ENCODE assay signal across 28 cellular contexts in genomic region chr1:53272349-53272748, GRCh38. TPM values are rescaled to one million over a fixed set of nuclear protein-coding genes. Genes with fewer than 3 reads are reported as not detected.
DNase-seq lines count a peak whose midpoint lies in the region; ATAC-seq, FAIRE-seq and TF ChIP-seq lines count a peak whose summit lies in the region.
"Had no signal": no experiment of that assay in that cellular context is flagged by ENCODE, and none has a peak within 500 bp of the region (broad histone marks: within the 10 kb centered on the region; RNA-seq: fewer than 3 reads in every experiment).

No MANE protein-coding gene starts in this region.

- H3K36me3 Mint-ChIP-seq in natural killer cell treated with Interleukin-12 subunit alpha and Interleukin-12 subunit beta and Interleukin-15 and Interleukin-18, amount 100 ng/mL, for 72 hours = peaks cover 4% of the 10 kb centered on the region
- H3K36me3 Mint-ChIP-seq in natural killer cell = peaks cover 7% of the 10 kb centered on the region
- H3K36me3 Mint-ChIP-seq in activated naive CD8-positive, alpha-beta T cell treated with anti-CD3 and anti-CD28 coated beads, Interleukin-2, amount 50 U/mL, for 24 hours (ENCODE audit: low read depth) = peaks cover 46% of the 10 kb centered on the region

- no peak overlapping the region for H2BK12ac ChIP-seq in trophoblast cell (ENCODE audit: low read length)

- intact Hi-C loops in natural killer cell (cut with micrococcal nuclease) = no loop called here
- intact Hi-C loops in uterus (cut with DNase I; ENCODE audit: low total_unique reads) = no loop called here

- peaks cover 4% of the 10 kb centered on the region for H3K79me1 ChIP-seq in trophoblast cell (ENCODE audit: low read length)

- no peak overlapping the region for H2AFZ ChIP-seq in trophoblast cell (ENCODE audit: insufficient read depth, low read length, poor library complexity)

- peaks cover 11% of the 10 kb centered on the region for H3K9me3 ChIP-seq in trophoblast cell (ENCODE audit: insufficient read depth, low read depth, low read length)
- no peaks in the 10 kb centered on the region for H3K9me3 ChIP-seq in suprapubic skin
- no peaks in the 10 kb centered on the region for H3K9me3 ChIP-seq in uterus
- H3K9me3 ChIP-seq: Caco-2, HAP-1, MG63 had no signal

- H3K4me2 ChIP-seq in trophoblast cell (ENCODE audit: low read length) = no peak overlapping the region

- no peaks in the 10 kb centered on the region for H3K9me3 Mint-ChIP-seq in natural killer cell treated with Interleukin-12 subunit alpha and Interleukin-12 subunit beta and Interleukin-15 and Interleukin-18, amount 100 ng/mL, for 72 hours
- H3K9me3 Mint-ChIP-seq in natural killer cell = no peaks in the 10 kb centered on the region
- no peaks in the 10 kb centered on the region for H3K9me3 Mint-ChIP-seq in activated naive CD8-positive, alpha-beta T cell treated with anti-CD3 and anti-CD28 coated beads, Interleukin-2, amount 50 U/mL, for 24 hours
- H3K9me3 Mint-ChIP-seq: CD8-positive, alpha-beta T cell; HFFc6 had no signal

- H3K18ac ChIP-seq in trophoblast cell (ENCODE audit: low read length) = no peak overlapping the region

- H2BK5ac ChIP-seq in trophoblast cell (ENCODE audit: low read depth, low read length, poor library complexity) = no peak overlapping the region

- no peak overlapping the region for H4K91ac ChIP-seq in trophoblast cell (ENCODE audit: low read depth, low read length)

- TF ChIP-seq POLR2A in suprapubic skin (IDR thresholded peaks at IDR 0.05) (no peak), uterus (IDR thresholded peaks at IDR 0.05) (no peak)

- no peak overlapping the region for H4K12ac ChIP-seq in trophoblast cell (ENCODE audit: low read depth, low read length)

- TF ChIP-seq EP300 in suprapubic skin (IDR thresholded peaks at IDR 0.05) = no peak

- H3K4me1 ChIP-seq in trophoblast cell (ENCODE audit: control insufficient read depth in 1 of 2, insufficient read depth in 2 of 2, low read length in 2 of 2) (peaks cover 21 to 23% of the 10 kb centered on the region in 2 experiments), suprapubic skin (peaks cover 11% of the 10 kb centered on the region), uterus (no peaks in the 10 kb centered on the region)
- H3K4me1 ChIP-seq: Caco-2, HAP-1 had no signal

- H3K4ac ChIP-seq in trophoblast cell (ENCODE audit: low read depth, low read length) = no peak overlapping the region

- no CpG with 5 or more reads among the region's 4 CpGs for WGBS in trophoblast cell (ENCODE audit: extremely low coverage, insufficient coverage, insufficient read length)
- 98% methylated on average over 4 of the region's 4 CpGs for WGBS in suprapubic skin

- no peak for TF ChIP-seq CTCF in natural killer cell (IDR thresholded peaks at IDR 0.05)
- TF ChIP-seq CTCF in bronchial epithelial cell (IDR thresholded peaks at IDR 0.05; ENCODE audit: insufficient read depth, low read length, severe bottlenecking) = no peak
- no peak for TF ChIP-seq CTCF in suprapubic skin (IDR thresholded peaks at IDR 0.05)
- TF ChIP-seq CTCF in uterus (IDR thresholded peaks at IDR 0.05) = no peak

- FAIRE-seq in bronchial epithelial cell (lab: Jason Lieb, UNC) = peak; percentile 7
- FAIRE-seq: GM12891, HTR-8/SVneo had no signal

- no peak overlapping the region for H3K9ac ChIP-seq in trophoblast cell (ENCODE audit: low read length)

- H3K79me2 ChIP-seq in trophoblast cell (ENCODE audit: control insufficient read depth, insufficient read depth, low read length, poor library complexity) = no peaks in the 10 kb centered on the region

- H3K27me3 Mint-ChIP-seq in natural killer cell treated with Interleukin-12 subunit alpha and Interleukin-12 subunit beta and Interleukin-15 and Interleukin-18, amount 100 ng/mL, for 72 hours = no peaks in the 10 kb centered on the region
- H3K27me3 Mint-ChIP-seq in natural killer cell (ENCODE audit: low read depth in 2 of 2) = no peaks in the 10 kb centered on the region
- no peaks in the 10 kb centered on the region for H3K27me3 Mint-ChIP-seq in activated naive CD8-positive, alpha-beta T cell treated with anti-CD3 and anti-CD28 coated beads, Interleukin-2, amount 50 U/mL, for 24 hours
- H3K27me3 Mint-ChIP-seq: B cell had no signal

- H3K27ac ChIP-seq in trophoblast cell (ENCODE audit: low read depth, low read length) = no peak overlapping the region
- H3K27ac ChIP-seq in suprapubic skin = no peak overlapping the region
- H3K27ac ChIP-seq in uterus = no peak overlapping the region
- H3K27ac ChIP-seq: C4-2B had no signal

- H3K4me3 ChIP-seq in bronchial epithelial cell (ENCODE audit: low read depth, low read length) (no peak overlapping the region), trophoblast cell (ENCODE audit: low read depth, low read length) (peak overlapping the region; percentile 45), suprapubic skin (no peak overlapping the region), uterus (no peak overlapping the region)
- H3K4me3 ChIP-seq: HAP-1, MG63 had no signal

- no peak overlapping the region for H3K23ac ChIP-seq in trophoblast cell (ENCODE audit: low read length)

- H3K27me3 ChIP-seq in bronchial epithelial cell (ENCODE audit: control insufficient read depth, insufficient read depth, low read length) (no peaks in the 10 kb centered on the region), trophoblast cell (ENCODE audit: insufficient read depth, low read length) (no peaks in the 10 kb centered on the region), suprapubic skin (peaks cover 3% of the 10 kb centered on the region), uterus (no peaks in the 10 kb centered on the region)
- H3K27me3 ChIP-seq: MG63 had no signal

- H3K14ac ChIP-seq in trophoblast cell (ENCODE audit: low read length) = no peak overlapping the region

- H3K36me3 ChIP-seq in bronchial epithelial cell (ENCODE audit: control insufficient read depth, insufficient read depth, low read length) (peaks cover 11% of the 10 kb centered on the region), trophoblast cell (ENCODE audit: control insufficient read depth in 1 of 2, insufficient read depth in 2 of 2, low read length in 2 of 2) (no peaks in the 10 kb centered on the region), suprapubic skin (no peaks in the 10 kb centered on the region), uterus (no peaks in the 10 kb centered on the region)

- H2AK5ac ChIP-seq in trophoblast cell (ENCODE audit: low read length) = no peak overlapping the region

- peak; percentile 5 for DNase-seq in natural killer cell treated with Interleukin-12 subunit alpha and Interleukin-12 subunit beta and Interleukin-15 and Interleukin-18, amount 100 ng/mL, for 72 hours (ENCODE audit: low spot score)
- DNase-seq in natural killer cell (no peak), bronchial epithelial cell (ENCODE audit: low read depth) (no peak), trophoblast cell (no peak), suprapubic skin (ENCODE audit: low spot score in 2 of 2) (peak; percentile 37 to 49), uterus (no peak)
- no peak for DNase-seq in activated naive CD8-positive, alpha-beta T cell treated with anti-CD3 and anti-CD28 coated beads, Interleukin-2, amount 50 U/mL, for 24 hours
- DNase-seq: Caco-2; CD8-positive, alpha-beta T cell; DMS79; EL; GDM1; GOT3; HFFc6; KBM-7; MG63; NCI-H1105 treated with DMSO at 0.1 percent for 48 hours; NCI-H146; NCI-H2029; NCI-H446; NCI-H524 treated with DMSO at 0.1 percent for 48 hours; NCI-H774 had no signal

- peak overlapping the region in 1 of 2 donors; percentile 42 for H3K27ac Mint-ChIP-seq in natural killer cell treated with Interleukin-12 subunit alpha and Interleukin-12 subunit beta and Interleukin-15 and Interleukin-18, amount 100 ng/mL, for 72 hours
- no peak overlapping the region for H3K27ac Mint-ChIP-seq in natural killer cell
- no peak overlapping the region for H3K27ac Mint-ChIP-seq in activated naive CD8-positive, alpha-beta T cell treated with anti-CD3 and anti-CD28 coated beads, Interleukin-2, amount 50 U/mL, for 24 hours
- H3K27ac Mint-ChIP-seq: B cell; CD8-positive, alpha-beta T cell; HFFc6 had no signal

- H3K4me1 Mint-ChIP-seq in natural killer cell treated with Interleukin-12 subunit alpha and Interleukin-12 subunit beta and Interleukin-15 and Interleukin-18, amount 100 ng/mL, for 72 hours (ENCODE audit: low read depth in 2 of 2) = peaks cover 0 to 5% of the 10 kb centered on the region in 2 donors
- no peaks in the 10 kb centered on the region for H3K4me1 Mint-ChIP-seq in natural killer cell
- peaks cover 7% of the 10 kb centered on the region for H3K4me1 Mint-ChIP-seq in activated naive CD8-positive, alpha-beta T cell treated with anti-CD3 and anti-CD28 coated beads, Interleukin-2, amount 50 U/mL, for 24 hours

- peak in 1 of 2 donors; percentile 13 for ATAC-seq in natural killer cell treated with Interleukin-12 subunit alpha and Interleukin-12 subunit beta and Interleukin-15 and Interleukin-18, amount 100 ng/mL, for 72 hours
- ATAC-seq in natural killer cell (no peak), GM21576 (IDR thresholded peaks at IDR 0.05; ENCODE audit: unreplicated experiment) (no peak)
- no peak for ATAC-seq in activated naive CD8-positive, alpha-beta T cell treated with anti-CD3 and anti-CD28 coated beads, Interleukin-2, amount 50 U/mL, for 24 hours
- ATAC-seq: CD8-positive, alpha-beta T cell had no signal

- H3K4me3 Mint-ChIP-seq in natural killer cell treated with Interleukin-12 subunit alpha and Interleukin-12 subunit beta and Interleukin-15 and Interleukin-18, amount 100 ng/mL, for 72 hours = no peak overlapping the region
- no peak overlapping the region for H3K4me3 Mint-ChIP-seq in natural killer cell
- no peak overlapping the region for H3K4me3 Mint-ChIP-seq in activated naive CD8-positive, alpha-beta T cell treated with anti-CD3 and anti-CD28 coated beads, Interleukin-2, amount 50 U/mL, for 24 hours
- H3K4me3 Mint-ChIP-seq: B cell; CD8-positive, alpha-beta T cell; HFFc6 had no signal

- no peak overlapping the region for H2BK120ac ChIP-seq in trophoblast cell (ENCODE audit: insufficient read depth, low read length, poor library complexity)

- no peak overlapping the region for H4K8ac ChIP-seq in trophoblast cell (ENCODE audit: low read depth, low read length)

RNA-seq across cellular contexts. Expression of gene MAGOH, which starts 34.0 kb away (rescaled TPM):
- total RNA-seq in natural killer cell treated with Interleukin-12 subunit alpha and Interleukin-12 subunit beta and Interleukin-15 and Interleukin-18, amount 100 ng/mL, for 72 hours = 10 to 100 TPM; 62.6 to 65.4 TPM
- 10 to 100 TPM; 48.6 to 70.4 (median 69.2) TPM for total RNA-seq in natural killer cell
- total RNA-seq in bronchial epithelial cell = 33.7 and 53.1 TPM in 2 replicates
- polyA plus RNA-seq in trophoblast cell (2013) = 95.0 and 100 TPM in 2 replicates
- 10 to 100 TPM; 31.8 to 52.3 (median 38.5) TPM for total RNA-seq in suprapubic skin
- 10 to 100 TPM; 31.6 to 60.9 (median 45.2) TPM for total RNA-seq in uterus

RNA-seq across cellular contexts. Expression of gene CZIB, which starts 51.9 kb away (rescaled TPM):
- 10 to 100 TPM; 37.5 to 44.5 TPM for total RNA-seq in natural killer cell treated with Interleukin-12 subunit alpha and Interleukin-12 subunit beta and Interleukin-15 and Interleukin-18, amount 100 ng/mL, for 72 hours
- total RNA-seq in natural killer cell (10 to 100 TPM; 39.6 to 49.7 (median 40.5) TPM), bronchial epithelial cell (37.9 and 47.9 TPM in 2 replicates), suprapubic skin (10 to 100 TPM; 25.2 to 60.3 (median 33.8) TPM), uterus (10 to 100 TPM; 78.9 to 81.9 (median 80.6) TPM)
- 32.3 and 34.4 TPM in 2 replicates for polyA plus RNA-seq in trophoblast cell (2013)

RNA-seq across cellular contexts. Expression of gene LRP8, which starts 55.5 kb away (rescaled TPM):
- total RNA-seq in natural killer cell treated with Interleukin-12 subunit alpha and Interleukin-12 subunit beta and Interleukin-15 and Interleukin-18, amount 100 ng/mL, for 72 hours = 100 to 1,000 TPM in 1 of 2 donors, 10 to 100 TPM in 1; 87.8 to 194 TPM
- 10 to 100 TPM; 23.2 to 27.3 (median 24.9) TPM for total RNA-seq in natural killer cell
- total RNA-seq in bronchial epithelial cell = 6.7 and 8.4 TPM in 2 replicates
- 5.2 and 5.8 TPM in 2 replicates for polyA plus RNA-seq in trophoblast cell (2013)
- total RNA-seq in suprapubic skin = 10 to 100 TPM in 1 of 4 donors, 1 to 10 TPM in 3; 2.8 to 11.8 (median 4.1) TPM
- 10 to 100 TPM in 1 of 4 donors, 1 to 10 TPM in 3; 1.5 to 15.3 (median 8.5) TPM for total RNA-seq in uterus

Comparison
In these comparisons a context has a peak if more than half of its experiments do, and no peak if none do; other contexts are left out.
1. DNase-seq: peak in natural killer cell treated with Interleukin-12 subunit alpha and Interleukin-12 subunit beta and Interleukin-15 and Interleukin-18, amount 100 ng/mL, for 72 hours (single experiment) and suprapubic skin (2 of 2); none in natural killer cell (single experiment), bronchial epithelial cell (single experiment), trophoblast cell (0 of 2), activated naive CD8-positive, alpha-beta T cell treated with anti-CD3 and anti-CD28 coated beads, Interleukin-2, amount 50 U/mL, for 24 hours (single experiment) and uterus (0 of 2).